Comparison of ENCODE assay signal across 8 cellular contexts in genomic region chr12:48788522-48788851, GRCh38. TPM values are rescaled to one million over a fixed set of nuclear protein-coding genes. Genes with fewer than 3 reads are reported as not detected.
DNase-seq lines count a peak whose midpoint lies in the region; ATAC-seq and TF ChIP-seq lines count a peak whose summit lies in the region.

No MANE protein-coding gene starts in this region.

- H3K4me3 Mint-ChIP-seq in neural progenitor cell, result peak overlapping the region; percentile 95

- peak overlapping the region; percentile 60 for H3K9ac ChIP-seq in endocrine pancreas (ENCODE audit: control insufficient read depth, insufficient read depth, low read length)
- H3K9ac ChIP-seq in neural progenitor cell, result peak overlapping the region; percentile 83

- H3K36me3 Mint-ChIP-seq in neural progenitor cell, result peaks cover 3% of the 10 kb centered on the region

- peaks cover 12% of the 10 kb centered on the region for H3F3A ChIP-seq in neural progenitor cell (ENCODE audit: low read depth)

- H3K27me3 ChIP-seq in BE2C (no peaks in the 10 kb centered on the region), MG63 (no peaks in the 10 kb centered on the region), endocrine pancreas (ENCODE audit: control insufficient read depth, insufficient read depth, low read length) (no peaks in the 10 kb centered on the region), neural progenitor cell (no peaks in the 10 kb centered on the region)

- H3K36me3 ChIP-seq in BE2C (no peaks in the 10 kb centered on the region), MG63 (no peaks in the 10 kb centered on the region), endocrine pancreas (ENCODE audit: control insufficient read depth, insufficient read depth, low read length) (no peaks in the 10 kb centered on the region), neural progenitor cell (no peaks in the 10 kb centered on the region)

- peaks cover 51% of the 10 kb centered on the region for H3K79me2 ChIP-seq in neural progenitor cell (ENCODE audit: low read depth)

- H3K4me1 ChIP-seq in BE2C (peaks cover 18% of the 10 kb centered on the region), endocrine pancreas (ENCODE audit: control insufficient read depth, insufficient read depth, low read length) (no peaks in the 10 kb centered on the region), neural progenitor cell (peaks cover 13% of the 10 kb centered on the region)

- H3K9me3 ChIP-seq in BE2C, result no peaks in the 10 kb centered on the region
- H3K9me3 ChIP-seq in MG63, result no peaks in the 10 kb centered on the region
- no peaks in the 10 kb centered on the region for H3K9me3 ChIP-seq in endocrine pancreas (ENCODE audit: control insufficient read depth, low read length)
- H3K9me3 ChIP-seq in neural progenitor cell (ENCODE audit: low read depth), result no peaks in the 10 kb centered on the region

- H3K4me3 ChIP-seq in BE2C (ENCODE audit: low read depth, low read length), result peak overlapping the region; percentile 65
- H3K4me3 ChIP-seq in MG63, result peak overlapping the region; percentile 76
- no peak overlapping the region for H3K4me3 ChIP-seq in endocrine pancreas (ENCODE audit: control insufficient read depth, insufficient read depth, low read length)
- peak overlapping the region; percentile 96 for H3K4me3 ChIP-seq in neural progenitor cell

- H3K27me3 Mint-ChIP-seq in neural progenitor cell (ENCODE audit: insufficient read depth, low read depth), result peaks cover 7% of the 10 kb centered on the region

- H2AFZ ChIP-seq in neural progenitor cell (replicated peaks), result peak overlapping the region; percentile 43

- TF ChIP-seq CTCF in BE2C (IDR thresholded peaks at IDR 0.05; ENCODE audit: low read depth, low read length) (no peak), neural progenitor cell (IDR thresholded peaks at IDR 0.05) (no peak)

- H4K20me1 ChIP-seq in neural progenitor cell (ENCODE audit: low read depth), result peaks cover 22% of the 10 kb centered on the region

- no peak for ATAC-seq in GM21526 (IDR thresholded peaks at IDR 0.05; ENCODE audit: low FRiP score, unreplicated experiment)

- H3K9me3 Mint-ChIP-seq in neural progenitor cell, result no peaks in the 10 kb centered on the region

- peaks cover 33% of the 10 kb centered on the region for H3K4me1 Mint-ChIP-seq in neural progenitor cell

- peak overlapping the region; percentile 88 for H3K4me2 ChIP-seq in neural progenitor cell

- no peak overlapping the region for H3K27ac ChIP-seq in neural progenitor cell

- H3K27ac Mint-ChIP-seq in neural progenitor cell, result peak overlapping the region; percentile 72

- DNase-seq in BE2C, result no peak
- DNase-seq in MG63, result peak; percentile 19
- no peak for DNase-seq in neural progenitor cell (ENCODE audit: low spot score)
- no peak for DNase-seq in midbrain (lab: John Stamatoyannopoulos, UW)
- DNase-seq in NCI-H524 (lab: John Stamatoyannopoulos, UW), result no peak
- no peak for DNase-seq in NCI-H2196 treated with DMSO at 0.1 percent for 48 hours (lab: John Stamatoyannopoulos, UW; ENCODE audit: unreplicated experiment)

RNA-seq across cellular contexts. Expression of gene ADCY6, which starts 0.4 kb away (rescaled TPM):
- polyA plus RNA-seq in BE2C (2012; ENCODE audit: insufficient read depth, insufficient read length, low read depth), result 142 TPM
- 30.4 and 40.0 TPM in 2 replicates for total RNA-seq in MG63 (2014; rRNA removed; shearing (Covaris generic); ENCODE audit: low replicate concordance)
- 22.4 and 42.4 TPM in 2 replicates for total RNA-seq in neural progenitor cell (ENCODE audit: low replicate concordance)

RNA-seq across cellular contexts. Expression of gene CACNB3, which starts 29.8 kb away (rescaled TPM):
- polyA plus RNA-seq in BE2C (2012; ENCODE audit: insufficient read depth, insufficient read length, low read depth), result 15.5 TPM
- 13.9 and 19.0 TPM in 2 replicates for total RNA-seq in MG63 (2014; rRNA removed; shearing (Covaris generic); ENCODE audit: low replicate concordance)
- total RNA-seq in neural progenitor cell (ENCODE audit: low replicate concordance), result 25.0 and 31.3 TPM in 2 replicates
